In the genomic region with DNA sequence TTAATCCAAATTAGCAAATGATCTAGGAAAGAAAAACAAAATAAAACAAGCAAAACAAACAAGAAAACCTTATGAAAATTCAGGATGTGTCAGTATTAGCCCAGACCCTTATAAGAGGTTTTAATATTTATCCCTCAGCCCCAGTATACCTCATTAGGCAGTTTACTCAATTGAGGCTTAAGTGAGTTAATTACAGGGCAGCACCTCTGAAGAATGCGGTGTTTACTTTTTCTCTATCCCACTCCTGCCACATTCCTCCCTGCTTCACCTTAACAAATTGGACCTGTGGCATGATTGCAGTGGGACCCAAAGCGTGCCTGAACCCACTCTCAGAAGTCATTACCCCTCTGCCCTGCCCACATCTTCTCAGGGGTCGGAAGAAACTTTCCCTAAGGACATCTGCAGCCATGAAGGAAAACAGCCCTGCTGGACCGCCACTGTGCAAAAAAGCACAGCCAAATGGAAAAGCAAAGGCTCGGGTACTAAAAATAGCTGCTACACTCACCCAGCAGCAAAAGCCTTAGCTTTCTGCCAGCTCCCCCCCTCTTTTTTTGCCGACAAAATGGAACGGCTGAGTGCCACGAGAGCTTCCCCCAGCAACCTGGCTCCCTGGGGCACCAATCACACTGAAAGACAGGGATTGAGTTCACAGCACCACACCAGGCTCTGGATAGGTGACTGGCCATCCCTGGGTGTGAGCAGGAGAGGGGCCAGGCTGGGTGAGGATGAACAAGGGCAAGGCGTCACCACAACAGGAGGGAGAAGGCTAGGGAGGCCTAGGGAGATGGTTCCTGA, we compare ENCODE assay signal across 9 cellular contexts.
DNase-seq lines count a peak whose midpoint lies in the region; ATAC-seq and TF ChIP-seq lines count a peak whose summit lies in the region.
"Had no signal": no experiment of that assay in that cellular context is flagged by ENCODE, and none has a peak within 500 bp of the region (broad histone marks: within the 10 kb centered on the region; RNA-seq: fewer than 3 reads in every experiment).

No MANE protein-coding gene starts in this region.

- H3K27ac Mint-ChIP-seq in progenitor cell of endocrine pancreas, result peak overlapping the region; percentile 25
- H3K27ac Mint-ChIP-seq: activated naive CD4-positive, alpha-beta T cell treated with anti-CD3 and anti-CD28 coated beads, Interleukin-2, amount 10 ng/mL, durations not matched to agents 7 days and 5 days had no signal

- DNase-seq in COR-L47 (lab: John Stamatoyannopoulos, UW) (peak; percentile 36), left ventricle myocardium superior (peak; percentile 48), progenitor cell of endocrine pancreas (ENCODE audit: low spot score, unreplicated experiment) (no peak), NCI-H526 (lab: John Stamatoyannopoulos, UW) (no peak), foreskin melanocyte (no peak), T-helper 9 cell (no peak)
- no peak for DNase-seq in stimulated activated CD4-positive, alpha-beta T cell treated with anti-CD3 and anti-CD28 coated beads, Interleukin-15, amount 100 ng/mL, for 24 hours
- DNase-seq: activated naive CD4-positive, alpha-beta T cell treated with anti-CD3 and anti-CD28 coated beads, Interleukin-2, amount 10 ng/mL, durations not matched to agents 7 days and 5 days had no signal

- TF ChIP-seq CTCF in WI38 (IDR thresholded peaks at IDR 0.05; ENCODE audit: low read depth, low read length) (no peak), progenitor cell of endocrine pancreas (IDR thresholded peaks at IDR 0.05; ENCODE audit: unreplicated experiment) (no peak)

- H3K4me3 Mint-ChIP-seq in progenitor cell of endocrine pancreas (ENCODE audit: low read depth), result no peak overlapping the region
- H3K4me3 Mint-ChIP-seq: activated naive CD4-positive, alpha-beta T cell treated with anti-CD3 and anti-CD28 coated beads, Interleukin-2, amount 10 ng/mL, durations not matched to agents 7 days and 5 days had no signal

- no peaks in the 10 kb centered on the region for H3K36me3 Mint-ChIP-seq in progenitor cell of endocrine pancreas (ENCODE audit: insufficient read depth)

- no peaks in the 10 kb centered on the region for H3K27me3 Mint-ChIP-seq in progenitor cell of endocrine pancreas
- H3K27me3 Mint-ChIP-seq: activated naive CD4-positive, alpha-beta T cell treated with anti-CD3 and anti-CD28 coated beads, Interleukin-2, amount 10 ng/mL, durations not matched to agents 7 days and 5 days had no signal

- H3K4me3 ChIP-seq in WI38 (ENCODE audit: low read depth, low read length), result peak overlapping the region; percentile 7; the same call in 1 of the 2 replicates

- intact Hi-C loops in left ventricle myocardium superior (cut with micrococcal nuclease), result no loop called here

- ATAC-seq in left ventricle myocardium superior, result peak; percentile 69

- peaks cover 23% of the 10 kb centered on the region for H3K4me1 Mint-ChIP-seq in progenitor cell of endocrine pancreas (ENCODE audit: low read depth)
- H3K4me1 Mint-ChIP-seq: activated naive CD4-positive, alpha-beta T cell treated with anti-CD3 and anti-CD28 coated beads, Interleukin-2, amount 10 ng/mL, durations not matched to agents 7 days and 5 days had no signal

- no peaks in the 10 kb centered on the region for H3K9me3 Mint-ChIP-seq in progenitor cell of endocrine pancreas (ENCODE audit: low read depth)
- H3K9me3 Mint-ChIP-seq: activated naive CD4-positive, alpha-beta T cell treated with anti-CD3 and anti-CD28 coated beads, Interleukin-2, amount 10 ng/mL, durations not matched to agents 7 days and 5 days had no signal

Comparison
In these comparisons a context has a peak if more than half of its experiments do, and no peak if none do; other contexts are left out.
1. DNase-seq: peak in COR-L47 (single experiment) and left ventricle myocardium superior (single experiment); none in progenitor cell of endocrine pancreas (single experiment), NCI-H526 (0 of 2), foreskin melanocyte (single experiment), stimulated activated CD4-positive, alpha-beta T cell treated with anti-CD3 and anti-CD28 coated beads, Interleukin-15, amount 100 ng/mL, for 24 hours (single experiment) and T-helper 9 cell (single experiment).